In genomic region chrX:128000033-128000432, GRCh38 we compare ENCODE assay signal across 3 cellular contexts. TPM values are rescaled to one million over a fixed set of nuclear protein-coding genes. Genes with fewer than 3 reads are reported as not detected.
"Had no signal": no experiment of that assay in that cellular context is flagged by ENCODE, and none has a peak within 500 bp of the region (broad histone marks: within the 10 kb centered on the region; RNA-seq: fewer than 3 reads in every experiment).

No MANE protein-coding gene starts in this region.

RNA-seq across cellular contexts. Expression of gene ACTRT1, which starts 52.2 kb away (rescaled TPM):
- polyA plus RNA-seq: adipose tissue, adrenal gland, cardiac muscle cell had no signal
